In the genomic region with DNA sequence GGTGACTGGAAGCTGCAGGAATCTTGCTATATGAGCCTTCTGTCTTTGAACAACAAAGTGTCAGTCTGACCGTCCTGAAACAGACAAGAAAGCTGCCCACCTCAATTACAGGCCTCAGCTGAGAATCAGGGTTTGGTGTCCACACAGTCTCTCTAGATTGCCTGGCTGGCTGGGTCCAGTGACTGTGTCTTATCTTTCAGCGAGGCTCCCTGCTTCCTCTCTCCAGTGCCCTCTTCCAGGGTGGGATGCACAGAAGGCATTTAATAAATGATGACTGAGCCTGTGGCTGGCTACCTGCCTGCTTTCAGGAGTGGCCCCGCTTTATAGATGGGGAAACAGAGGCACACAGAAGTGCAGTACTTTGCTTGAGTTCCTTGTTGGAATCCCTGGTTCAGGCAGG, we compare ENCODE assay signal across 20 cellular contexts. TPM values are rescaled to one million over a fixed set of nuclear protein-coding genes. Genes with fewer than 3 reads are reported as not detected.
DNase-seq lines count a peak whose midpoint lies in the region; ATAC-seq, FAIRE-seq and TF ChIP-seq lines count a peak whose summit lies in the region.
"Had no signal": no experiment of that assay in that cellular context is flagged by ENCODE, and none has a peak within 500 bp of the region (broad histone marks: within the 10 kb centered on the region; RNA-seq: fewer than 3 reads in every experiment).

No MANE protein-coding gene starts in this region.

- WGBS in K562 (ENCODE audit: insufficient coverage, low coverage, missing lambda C conversion rate) = 29% methylated on average over 2 of the region's 3 CpGs
- WGBS in endodermal cell (ENCODE audit: insufficient coverage in 1 of 2, insufficient read length in 1 of 2), 2 experiments = 81 to 86% methylated on average over 2 to 3 of the region's 3 CpGs
- no CpG with 5 or more reads among the region's 3 CpGs for WGBS in neuronal stem cell (ENCODE audit: extremely low coverage in 2 of 2, insufficient read length in 2 of 2, insufficient replicate concordance in 1 of 2), 2 donors

- H3K4me3 ChIP-seq in HCT116 (replicated peaks in 1 of 2; ENCODE audit: low read depth in 1 of 2, low read length in 2 of 2) (no peak overlapping the region), K562 (no peak overlapping the region), endodermal cell (ENCODE audit: low read length) (no peak overlapping the region), neuronal stem cell (ENCODE audit: low read length in 2 of 2) (no peak overlapping the region)
- H3K4me3 ChIP-seq: GM23248 had no signal

- BruUV-seq in HCT116 (replicated peaks; lab: Mats Ljungman, UMichigan) (no TSS peak), K562 (replicated peaks; lab: Mats Ljungman, UMichigan) (no TSS peak)

- H4K91ac ChIP-seq in neuronal stem cell (ENCODE audit: low read depth, low read length, poor library complexity) = no peak overlapping the region

- no peak overlapping the region for H2BK15ac ChIP-seq in neuronal stem cell (ENCODE audit: low read length)

- no peak overlapping the region for H4K8ac ChIP-seq in neuronal stem cell (ENCODE audit: low read depth, low read length)

- TF ChIP-seq POLR2A in HCT116 (IDR thresholded peaks at IDR 0.05; ENCODE audit: borderline replicate concordance, extremely low read depth, insufficient read depth, insufficient read length) = no peak
- TF ChIP-seq POLR2A in K562 (conservative IDR thresholded peaks at IDR 0.05) = no peak

- H3K4me2 ChIP-seq in HCT116 (ENCODE audit: low read length) (no peak overlapping the region), K562 (ENCODE audit: insufficient read depth, low read length) (0 out of 2 replicates have a peak overlapping the region, but pooled peaks have one; percentile 57), neuronal stem cell (ENCODE audit: insufficient read depth, low read length, poor library complexity, severe bottlenecking) (no peak overlapping the region)

- no peaks in the 10 kb centered on the region for H3K79me1 ChIP-seq in neuronal stem cell (ENCODE audit: low read depth, low read length)

- H3K4me3 Mint-ChIP-seq in endodermal cell (no peak overlapping the region), CD14-positive monocyte (no peak overlapping the region)
- H3K4me3 Mint-ChIP-seq: CD4-positive, CD25-positive, alpha-beta regulatory T cell; CD8-positive, alpha-beta T cell had no signal

- TF ChIP-seq CTCF in HCT116 (IDR thresholded peaks at IDR 0.05 in 2 of 3, conservative IDR thresholded peaks at IDR 0.05 in 1 of 3; ENCODE audit: borderline replicate concordance in 1 of 3, insufficient read depth in 1 of 3, low read depth in 2 of 3, low read length in 2 of 3) (no peak), K562 (IDR thresholded peaks at IDR 0.05 in 2 of 3, conservative IDR thresholded peaks at IDR 0.05 in 1 of 3; ENCODE audit: insufficient read depth in 2 of 3, low read depth in 1 of 3, low read length in 3 of 3) (no peak), endodermal cell (conservative IDR thresholded peaks at IDR 0.05) (no peak), CD14-positive monocyte (IDR thresholded peaks at IDR 0.05) (no peak)

- no peaks in the 10 kb centered on the region for H3K4me1 ChIP-seq in HCT116 (ENCODE audit: control insufficient read depth in 1 of 2, insufficient read depth in 2 of 2, low read length in 2 of 2)
- H3K4me1 ChIP-seq in K562 (replicated peaks in 1 of 2; ENCODE audit: control insufficient read depth in 2 of 2, insufficient read depth in 2 of 2, low read length in 2 of 2) = peaks cover 5 to 19% of the 10 kb centered on the region in 2 experiments; a peak in 4 of 5 replicates
- peaks cover 17% of the 10 kb centered on the region for H3K4me1 ChIP-seq in endodermal cell (ENCODE audit: control insufficient read depth, insufficient read depth, low read length)
- H3K4me1 ChIP-seq in neuronal stem cell (ENCODE audit: control insufficient read depth in 2 of 2, insufficient read depth in 1 of 2, low read depth in 1 of 2, low read length in 2 of 2) = peaks cover 13 to 15% of the 10 kb centered on the region in 2 donors

- no peak overlapping the region for H2BK12ac ChIP-seq in neuronal stem cell (ENCODE audit: low read length)

- H2AFZ ChIP-seq in HCT116 (ENCODE audit: low read depth, low read length, poor library complexity, severe bottlenecking) = no peak overlapping the region
- peak overlapping the region; percentile 87 for H2AFZ ChIP-seq in K562 (ENCODE audit: low read depth, low read length)
- no peak overlapping the region for H2AFZ ChIP-seq in neuronal stem cell (ENCODE audit: low read length)
- H2AFZ ChIP-seq: GM23248 had no signal

- no peaks in the 10 kb centered on the region; the same call in 1 of the 2 replicates for H3K27me3 ChIP-seq in HCT116 (ENCODE audit: insufficient read depth, low read length)
- no peaks in the 10 kb centered on the region for H3K27me3 ChIP-seq in K562 (ENCODE audit: control insufficient read depth in 2 of 2, insufficient read depth in 2 of 2, low read length in 2 of 2)
- H3K27me3 ChIP-seq in endodermal cell (ENCODE audit: control insufficient read depth, insufficient read depth, low read length, poor library complexity, severe bottlenecking) = no peaks in the 10 kb centered on the region
- H3K27me3 ChIP-seq in neuronal stem cell (ENCODE audit: control insufficient read depth in 3 of 3, insufficient read depth in 3 of 3, low read depth in 1 of 3, low read length in 3 of 3) = peaks cover 0 to 74% (median 0%) of the 10 kb centered on the region in 3 experiments

- H3K27ac ChIP-seq in HCT116 (ENCODE audit: low read depth, low read length) = no peak overlapping the region
- H3K27ac ChIP-seq in K562 (ENCODE audit: extremely low read depth, low read depth, low read length) = no peak overlapping the region
- no peak overlapping the region for H3K27ac ChIP-seq in endodermal cell (ENCODE audit: low read depth, low read length)
- H3K27ac ChIP-seq in neuronal stem cell (replicated peaks; ENCODE audit: low read length) = peak overlapping the region; percentile 61
- H3K27ac ChIP-seq: GM23248 had no signal

- H3K4me1 Mint-ChIP-seq in endodermal cell (peaks cover 33% of the 10 kb centered on the region), CD14-positive monocyte (no peaks in the 10 kb centered on the region)
- H3K4me1 Mint-ChIP-seq: CD4-positive, CD25-positive, alpha-beta regulatory T cell had no signal

- H2AK5ac ChIP-seq in neuronal stem cell (ENCODE audit: low read depth, low read length) = no peak overlapping the region

- H3K27ac Mint-ChIP-seq in endodermal cell (peak overlapping the region; percentile 17), CD14-positive monocyte (no peak overlapping the region)
- H3K27ac Mint-ChIP-seq: CD4-positive, CD25-positive, alpha-beta regulatory T cell; CD8-positive, alpha-beta T cell had no signal

- H3K79me2 ChIP-seq in HCT116 (ENCODE audit: insufficient read depth, low read length) = no peaks in the 10 kb centered on the region
- no peaks in the 10 kb centered on the region for H3K79me2 ChIP-seq in K562 (ENCODE audit: control insufficient read depth, insufficient read depth, low read length)

- no peaks in the 10 kb centered on the region for H3K36me3 ChIP-seq in HCT116 (ENCODE audit: control insufficient read depth in 1 of 2, insufficient read depth in 2 of 2, low read length in 2 of 2)
- no peaks in the 10 kb centered on the region for H3K36me3 ChIP-seq in K562 (ENCODE audit: control insufficient read depth, insufficient read depth, low read length)
- no peaks in the 10 kb centered on the region for H3K36me3 ChIP-seq in endodermal cell (ENCODE audit: control insufficient read depth, insufficient read depth, low read length)
- no peaks in the 10 kb centered on the region for H3K36me3 ChIP-seq in neuronal stem cell (replicated peaks in 1 of 2; ENCODE audit: control insufficient read depth in 2 of 2, insufficient read depth in 2 of 2, low read length in 2 of 2)

- RAD21 ChIA-PET in HCT116 (lab: Charles Lee; ENCODE audit: low non-redundant PET in 1 of 2, low total read pairs in 2 of 2, uncharacterized antibody in 2 of 2, unreplicated experiment in 2 of 2) = no interaction called here

- no peaks in the 10 kb centered on the region for H3K9me1 ChIP-seq in K562 (ENCODE audit: control insufficient read depth, insufficient read depth, low read length)

- H2BK5ac ChIP-seq in neuronal stem cell (ENCODE audit: low read length) = no peak overlapping the region

- in situ Hi-C loops in K562 (cut with MboI) = no loop called here

- no peak for TF ChIP-seq EP300 in K562 (IDR thresholded peaks at IDR 0.05; ENCODE audit: low read length)

- 0 out of 2 replicates have a peak, but pooled peaks have one; percentile 8 for ATAC-seq in HCT116
- ATAC-seq in K562 = peak; percentile 26; the same call in 2 of the 3 replicates
- ATAC-seq: CD8-positive, alpha-beta T cell had no signal

- DNase-seq in HCT116 (ENCODE audit: low read depth, low spot score) = no peak
- DNase-seq in K562 (ENCODE audit: extremely low read depth in 1 of 4, low spot score in 3 of 4) = peak in 1 of 4 experiments; percentile 15
- DNase-seq in endodermal cell = no peak
- DNase-seq in neuronal stem cell (ENCODE audit: low spot score) = no peak
- DNase-seq in stimulated activated CD4-positive, alpha-beta T cell treated with anti-CD3 and anti-CD28 coated beads, Interleukin-4, amount 100 ng/mL, for 24 hours = no peak
- DNase-seq in H4 (ENCODE audit: low spot score) = no peak
- DNase-seq in NCI-H526 (lab: John Stamatoyannopoulos, UW) = no peak
- no peak for DNase-seq in CD14-positive monocyte (ENCODE audit: low spot score)
- DNase-seq: C1 segment of cervical spinal cord; Caco-2; CD4-positive, CD25-positive, alpha-beta regulatory T cell; CD8-positive, alpha-beta T cell; DMS153; DND-41; GM23248; HCEC 1CT had no signal

- FAIRE-seq in K562 (lab: Jason Lieb, UNC) = peak; percentile 59
- FAIRE-seq: GM19239 had no signal

- H2BK120ac ChIP-seq in neuronal stem cell (ENCODE audit: low read depth, low read length) = no peak overlapping the region

- no peak overlapping the region for H3K4ac ChIP-seq in neuronal stem cell (ENCODE audit: low read length)

- H3K9me3 Mint-ChIP-seq in endodermal cell (no peaks in the 10 kb centered on the region), CD14-positive monocyte (no peaks in the 10 kb centered on the region)
- H3K9me3 Mint-ChIP-seq: CD8-positive, alpha-beta T cell had no signal

- H3K9me3 ChIP-seq in HCT116 (ENCODE audit: control insufficient read depth in 1 of 2, insufficient read depth in 1 of 2, low read depth in 1 of 2, low read length in 2 of 2) (no peaks in the 10 kb centered on the region), K562 (replicated peaks; ENCODE audit: control insufficient read depth, insufficient read depth, low read depth, low read length) (no peaks in the 10 kb centered on the region), endodermal cell (ENCODE audit: control insufficient read depth, low read length) (no peaks in the 10 kb centered on the region), neuronal stem cell (replicated peaks in 1 of 2; ENCODE audit: control insufficient read depth in 2 of 2, insufficient read depth in 1 of 2, low read depth in 1 of 2, low read length in 2 of 2) (no peaks in the 10 kb centered on the region)
- H3K9me3 ChIP-seq: Caco-2 had no signal

- intact Hi-C loops in HCT116 (cut with micrococcal nuclease) = no loop called here
- intact Hi-C loops in K562 (cut with micrococcal nuclease) = no loop called here
- intact Hi-C loops in CD14-positive monocyte (cut with micrococcal nuclease) = no loop called here

- H3K23ac ChIP-seq in neuronal stem cell (ENCODE audit: low read depth, low read length, poor library complexity) = no peak overlapping the region

- peaks cover 7% of the 10 kb centered on the region for H3K27me3 Mint-ChIP-seq in endodermal cell (ENCODE audit: insufficient read depth)
- peaks cover 17 to 28% (median 25%) of the 10 kb centered on the region in 3 donors for H3K27me3 Mint-ChIP-seq in CD14-positive monocyte (ENCODE audit: low read depth in 3 of 3)

- CTCF ChIA-PET in HCT116 (lab: Charles Lee) = no interaction called here
- CTCF ChIA-PET in K562 (lab: Yijun Ruan, JAX; ENCODE audit: low intra/inter-chr PET ratio) = no interaction called here

- POLR2A ChIA-PET in HCT116 (lab: Charles Lee) (no interaction called here), K562 (lab: Yijun Ruan, JAX) (interaction anchor here (0.7 to 1.2 kb wide), 3 partner anchors 11 to 25 kb away, joined by 3 to 4 read pairs (median 3); no protein-coding TSS in a partner anchor)

- peak overlapping the region; percentile 45 for H3K18ac ChIP-seq in neuronal stem cell (ENCODE audit: low read length)

- H3K36me3 Mint-ChIP-seq in endodermal cell (ENCODE audit: low read depth) (no peaks in the 10 kb centered on the region), CD14-positive monocyte (no peaks in the 10 kb centered on the region)
- H3K36me3 Mint-ChIP-seq: CD4-positive, CD25-positive, alpha-beta regulatory T cell; CD8-positive, alpha-beta T cell had no signal

- no peak overlapping the region for H3K14ac ChIP-seq in neuronal stem cell (ENCODE audit: low read length)

- TF ChIP-seq RAD21 in HCT116 (IDR thresholded peaks at IDR 0.05; ENCODE audit: low read depth) = no peak
- no peak for TF ChIP-seq RAD21 in K562 (CRISPR knock-in tag; conservative IDR thresholded peaks at IDR 0.05 in 1 of 2, IDR thresholded peaks at IDR 0.05 in 1 of 2)

- H3K9me2 ChIP-seq in HCT116 (ENCODE audit: insufficient read depth) = no peaks in the 10 kb centered on the region

- H3K9ac ChIP-seq in HCT116 (ENCODE audit: low read length) (no peak overlapping the region), K562 (ENCODE audit: insufficient read depth in 1 of 2, low read depth in 2 of 2, low read length in 2 of 2) (no peak overlapping the region; a peak in 1 of 4 replicates), endodermal cell (ENCODE audit: extremely low read depth, low read length, poor library complexity, severe bottlenecking) (no peak overlapping the region), neuronal stem cell (ENCODE audit: low read depth, low read length, poor library complexity) (no peak overlapping the region)
- H3K9ac ChIP-seq: GM23248 had no signal

- H4K20me1 ChIP-seq in HCT116 (ENCODE audit: insufficient read depth) = no peaks in the 10 kb centered on the region
- no peaks in the 10 kb centered on the region for H4K20me1 ChIP-seq in K562 (replicated peaks; ENCODE audit: control insufficient read depth, insufficient read depth, low read length)

RNA-seq across cellular contexts. Expression of a gene that starts 27.4 kb away (rescaled TPM):
- total RNA-seq in HCT116 (2021; ENCODE audit: unreplicated experiment) (2.7 TPM), K562 (2014; rRNA removed) (0.82 TPM in 1 of 2 replicates, not detected in the other), K562 (2014; rRNA removed; fragmentation: Illumina TruSeq; extraction: Trizol) (not detected in 2 replicates), K562 (2015; rRNA removed; fragmentation: Illumina TruSeq; extraction: Trizol) (not detected in 2 replicates), K562 (2021) (0.29 and 0.31 TPM in 2 replicates), endodermal cell (10 to 100 TPM; 13.3 to 46.5 TPM)
- 1.6 and 1.9 TPM in 2 replicates for polyA plus RNA-seq in HCT116 (2012)
- not detected in 2 replicates for total RNA-seq in K562 (2011; cell fraction: chromatin; rRNA removed; ENCODE audit: low replicate concordance)
- total RNA-seq in K562 (2011; cell fraction: nucleolus; rRNA removed) = 0.67 TPM in 1 of 2 replicates, not detected in the other
- total RNA-seq in K562 (2011; cell fraction: nucleoplasm; rRNA removed) = 1.0 TPM in 1 of 2 replicates, not detected in the other
- polyA plus RNA-seq in K562 (2011; rRNA removed) (0.13 and 0.24 TPM in 2 replicates), K562 (2014; fragmentation: Illumina TruSeq; extraction: Trizol) (not detected in 2 replicates), K562 (2014; fragmentation: Nextera tagmentation; extraction: Ambion mirVana) (not detected), K562 (2014; rRNA removed) (0.28 and 0.44 TPM in 2 replicates), CD14-positive monocyte (not detected)
- polyA plus RNA-seq in K562 (2011; cell fraction: cytosol; rRNA removed) = 0.73 TPM in 1 of 2 replicates, not detected in the other
- polyA plus RNA-seq in K562 (2011; cell fraction: nucleus; rRNA removed) = 1.5 TPM in 2 replicates
- polyA plus RNA-seq in K562 (2012) = 0.09 TPM in 1 of 2 replicates, not detected in the other
- polyA minus RNA-seq in K562 (2011; rRNA and poly(A)+ RNA removed) = not detected in 2 replicates
- polyA minus RNA-seq in K562 (2011; cell fraction: cytosol; rRNA and poly(A)+ RNA removed) = not detected in 2 replicates
- 0.54 TPM in 1 of 2 replicates, not detected in the other for polyA minus RNA-seq in K562 (2011; cell fraction: nucleus; rRNA and poly(A)+ RNA removed)
- 28.6 TPM for polyA plus RNA-seq in endodermal cell (2013, experiment 1 of 2)
- 31.4 TPM for polyA plus RNA-seq in endodermal cell (2013, experiment 2 of 2)
- polyA plus RNA-seq in neuronal stem cell (2013, experiment 1 of 2) = 91.9 TPM
- polyA plus RNA-seq in neuronal stem cell (2013, experiment 2 of 2) = 86.1 TPM
- total RNA-seq in H4 (2014; rRNA removed; shearing (Covaris generic)) = not detected in 2 replicates
- total RNA-seq: A172; A673; CD4-positive, CD25-positive, alpha-beta regulatory T cell; CD8-positive, alpha-beta T cell; GM23248 had no signal
- polyA plus RNA-seq: BJ; CD4-positive, CD25-positive, alpha-beta regulatory T cell; GM23248 had no signal

RNA-seq across cellular contexts. Expression of a gene that starts 34.8 kb away (rescaled TPM):
- total RNA-seq in HCT116 (2021; ENCODE audit: unreplicated experiment) (267 TPM), K562 (2014; rRNA removed) (171 and 204 TPM in 2 replicates), K562 (2014; rRNA removed; fragmentation: Illumina TruSeq; extraction: Trizol) (85.8 and 114 TPM in 2 replicates), K562 (2015; rRNA removed; fragmentation: Illumina TruSeq; extraction: Trizol) (108 and 112 TPM in 2 replicates), K562 (2021) (147 and 148 TPM in 2 replicates), endodermal cell (100 to 1,000 TPM in 1 of 2 donors, 10 to 100 TPM in 1; 82.2 to 133 TPM)
- polyA plus RNA-seq in HCT116 (2012) = 244 and 258 TPM in 2 replicates
- 7.6 and 17.3 TPM in 2 replicates for total RNA-seq in K562 (2011; cell fraction: chromatin; rRNA removed; ENCODE audit: low replicate concordance)
- 26.8 and 34.0 TPM in 2 replicates for total RNA-seq in K562 (2011; cell fraction: nucleolus; rRNA removed)
- total RNA-seq in K562 (2011; cell fraction: nucleoplasm; rRNA removed) = 22.0 and 23.0 TPM in 2 replicates
- polyA plus RNA-seq in K562 (2011; rRNA removed) (88.9 and 97.4 TPM in 2 replicates), K562 (2014; fragmentation: Illumina TruSeq; extraction: Trizol) (204 and 239 TPM in 2 replicates), K562 (2014; fragmentation: Nextera tagmentation; extraction: Ambion mirVana) (10 to 100 TPM; 15.2 to 54.4 TPM), K562 (2014; rRNA removed) (161 and 168 TPM in 2 replicates), CD14-positive monocyte (1 to 10 TPM; 1.2 to 3.8 TPM)
- 141 and 176 TPM in 2 replicates for polyA plus RNA-seq in K562 (2011; cell fraction: cytosol; rRNA removed)
- 72.2 and 89.1 TPM in 2 replicates for polyA plus RNA-seq in K562 (2011; cell fraction: nucleus; rRNA removed)
- 76.1 and 130 TPM in 2 replicates for polyA plus RNA-seq in K562 (2012)
- polyA minus RNA-seq in K562 (2011; rRNA and poly(A)+ RNA removed) = 48.1 and 61.6 TPM in 2 replicates
- 36.0 and 44.2 TPM in 2 replicates for polyA minus RNA-seq in K562 (2011; cell fraction: cytosol; rRNA and poly(A)+ RNA removed)
- polyA minus RNA-seq in K562 (2011; cell fraction: nucleus; rRNA and poly(A)+ RNA removed) = 11.2 and 12.2 TPM in 2 replicates
- 81.8 TPM for polyA plus RNA-seq in endodermal cell (2013, experiment 1 of 2)
- 78.0 TPM for polyA plus RNA-seq in endodermal cell (2013, experiment 2 of 2)
- polyA plus RNA-seq in neuronal stem cell (2013, experiment 1 of 2) = 105 TPM
- polyA plus RNA-seq in neuronal stem cell (2013, experiment 2 of 2) = 108 TPM
- 98.0 and 99.4 TPM in 2 replicates for total RNA-seq in H4 (2014; rRNA removed; shearing (Covaris generic))

RNA-seq across cellular contexts. Expression of a gene that starts 53.5 kb away (rescaled TPM):
- total RNA-seq in HCT116 (2021; ENCODE audit: unreplicated experiment) (35.3 TPM), K562 (2014; rRNA removed) (7.4 and 7.9 TPM in 2 replicates), K562 (2014; rRNA removed; fragmentation: Illumina TruSeq; extraction: Trizol) (3.7 and 4.3 TPM in 2 replicates), K562 (2015; rRNA removed; fragmentation: Illumina TruSeq; extraction: Trizol) (4.8 and 5.4 TPM in 2 replicates), K562 (2021) (6.9 and 8.1 TPM in 2 replicates), endodermal cell (10 to 100 TPM; 63.8 to 70.9 TPM)
- polyA plus RNA-seq in HCT116 (2012) = 45.6 and 56.0 TPM in 2 replicates
- total RNA-seq in K562 (2011; cell fraction: chromatin; rRNA removed; ENCODE audit: low replicate concordance) = 28.2 and 28.4 TPM in 2 replicates
- 12.0 and 13.2 TPM in 2 replicates for total RNA-seq in K562 (2011; cell fraction: nucleolus; rRNA removed)
- 20.8 and 22.0 TPM in 2 replicates for total RNA-seq in K562 (2011; cell fraction: nucleoplasm; rRNA removed)
- polyA plus RNA-seq in K562 (2011; rRNA removed) (10.6 and 11.6 TPM in 2 replicates), K562 (2014; fragmentation: Illumina TruSeq; extraction: Trizol) (7.2 and 8.5 TPM in 2 replicates), K562 (2014; fragmentation: Nextera tagmentation; extraction: Ambion mirVana) (1 to 10 TPM; 1.0 to 1.2 TPM), K562 (2014; rRNA removed) (4.7 and 10.9 TPM in 2 replicates), CD14-positive monocyte (1 to 10 TPM; 1.1 to 1.8 TPM)
- polyA plus RNA-seq in K562 (2011; cell fraction: cytosol; rRNA removed) = 9.3 and 11.6 TPM in 2 replicates
- polyA plus RNA-seq in K562 (2011; cell fraction: nucleus; rRNA removed) = 7.5 and 11.3 TPM in 2 replicates
- 6.6 and 13.6 TPM in 2 replicates for polyA plus RNA-seq in K562 (2012)
- 42.0 and 52.1 TPM in 2 replicates for polyA minus RNA-seq in K562 (2011; rRNA and poly(A)+ RNA removed)
- 7.5 and 19.7 TPM in 2 replicates for polyA minus RNA-seq in K562 (2011; cell fraction: cytosol; rRNA and poly(A)+ RNA removed)
- 6.5 and 11.0 TPM in 2 replicates for polyA minus RNA-seq in K562 (2011; cell fraction: nucleus; rRNA and poly(A)+ RNA removed)
- polyA plus RNA-seq in endodermal cell (2013, experiment 1 of 2) = 15.5 TPM
- polyA plus RNA-seq in endodermal cell (2013, experiment 2 of 2) = 16.8 TPM
- polyA plus RNA-seq in neuronal stem cell (2013, experiment 1 of 2) = 33.3 TPM
- polyA plus RNA-seq in neuronal stem cell (2013, experiment 2 of 2) = 35.4 TPM
- 7.1 and 7.7 TPM in 2 replicates for total RNA-seq in H4 (2014; rRNA removed; shearing (Covaris generic))
